1 cellular context compared by ENCODE assay signal in genomic region chr12:103864710-103865109, GRCh38.
TF ChIP-seq lines count a peak whose summit lies in the region.

No MANE protein-coding gene starts in this region.

TF ChIP-seq in IMR-90, 13 proteins besides CTCF, POLR2A, EP300 and RAD21:
- TF ChIP-seq SMC3 (IDR thresholded peaks at IDR 0.05; ENCODE audit: low read depth, low read length) (no peak), USF2 (IDR thresholded peaks at IDR 0.05; ENCODE audit: low read depth, low read length) (no peak), MAFK (IDR thresholded peaks at IDR 0.05; ENCODE audit: low read depth, low read length) (no peak), NFE2L2 (IDR thresholded peaks at IDR 0.05; ENCODE audit: low read depth, low read length) (no peak), MAZ (IDR thresholded peaks at IDR 0.05; ENCODE audit: borderline replicate concordance, low read depth, low read length) (no peak), CHD1 (IDR thresholded peaks at IDR 0.05; ENCODE audit: low read depth, low read length) (no peak), ELK1 (IDR thresholded peaks at IDR 0.05; ENCODE audit: borderline replicate concordance, low read depth, low read length) (no peak), RFX5 (IDR thresholded peaks at IDR 0.05; ENCODE audit: low read depth, low read length) (no peak), CEBPB (IDR thresholded peaks at IDR 0.05; ENCODE audit: low read depth, low read length) (no peak), BHLHE40 (IDR thresholded peaks at IDR 0.05; ENCODE audit: low read depth, low read length) (no peak), RCOR1 (IDR thresholded peaks at IDR 0.05; ENCODE audit: insufficient replicate concordance, low read length) (no peak), FOS (IDR thresholded peaks at IDR 0.05; ENCODE audit: low read depth, low read length) (no peak), MXI1 (IDR thresholded peaks at IDR 0.05; ENCODE audit: borderline replicate concordance, low read depth, low read length) (no peak)
